In genomic region chr2:9211496-9211895, GRCh38 we compare ENCODE assay signal across 12 cellular contexts. TPM values are rescaled to one million over a fixed set of nuclear protein-coding genes. Genes with fewer than 3 reads are reported as not detected.
DNase-seq lines count a peak whose midpoint lies in the region; ATAC-seq, FAIRE-seq and TF ChIP-seq lines count a peak whose summit lies in the region.
"Had no signal": no experiment of that assay in that cellular context is flagged by ENCODE, and none has a peak within 500 bp of the region (broad histone marks: within the 10 kb centered on the region; RNA-seq: fewer than 3 reads in every experiment).

No MANE protein-coding gene starts in this region.

- peaks cover 48% of the 10 kb centered on the region for H3K4me1 ChIP-seq in GM23248 (ENCODE audit: insufficient read depth)
- H3K4me1 ChIP-seq in keratinocyte (ENCODE audit: control insufficient read depth, extremely low read depth, insufficient read depth, low read length): peaks cover 30% of the 10 kb centered on the region
- H3K4me1 ChIP-seq in spleen: peaks cover 5 to 14% (median 12%) of the 10 kb centered on the region in 6 donors

- H3F3A ChIP-seq in GM23248 (ENCODE audit: insufficient read depth): peaks cover 9% of the 10 kb centered on the region

- H3K4me2 ChIP-seq in GM23248 (ENCODE audit: unreplicated experiment): peak overlapping the region; percentile 23
- peak overlapping the region; percentile 47 for H3K4me2 ChIP-seq in keratinocyte (ENCODE audit: control insufficient read depth, extremely low read depth, insufficient read depth, low read depth, low read length)

- DNase-seq in GM23248 (peak; percentile 57), cardiac fibroblast (ENCODE audit: low read depth in 2 of 2) (peak; percentile 62 to 76), keratinocyte (ENCODE audit: low read depth, low spot score) (no peak), spleen (peak; percentile 21), NCI-H2029 (lab: John Stamatoyannopoulos, UW) (no peak), NCI-H1417 treated with DMSO at 0.1 percent for 48 hours (lab: John Stamatoyannopoulos, UW) (no peak), NCI-H526 treated with DMSO at 0.1 percent for 48 hours (lab: John Stamatoyannopoulos, UW) (no peak)
- DNase-seq: activated T-cell treated with anti-CD3 and anti-CD28 coated beads, Interleukin-2, amount 50 U/mL, for 72 hours; C1 segment of cervical spinal cord; SW 1271 had no signal

- TF ChIP-seq CTCF in cardiac fibroblast (IDR thresholded peaks at IDR 0.05; ENCODE audit: low read depth, low read length): no peak
- no peak for TF ChIP-seq CTCF in keratinocyte (optimal IDR thresholded peaks at IDR 0.05 in 1 of 3, IDR thresholded peaks at IDR 0.05 in 1 of 3, conservative IDR thresholded peaks at IDR 0.05 in 1 of 3; ENCODE audit: extremely low read depth in 1 of 3, insufficient read depth in 2 of 3, low read length in 3 of 3)
- TF ChIP-seq CTCF in spleen (IDR thresholded peaks at IDR 0.05 in 8 of 11, conservative IDR thresholded peaks at IDR 0.05 in 3 of 11): no peak

- intact Hi-C loops in spleen (cut with DNase I; ENCODE audit: low total_unique reads): no loop called here

- no peak for ATAC-seq in HG02852 (IDR thresholded peaks at IDR 0.05; ENCODE audit: unreplicated experiment)
- ATAC-seq: activated T-cell treated with anti-CD3 and anti-CD28 coated beads, Interleukin-2, amount 50 U/mL, for 72 hours; HepG2 had no signal

- H3K9ac ChIP-seq in GM23248 (peak overlapping the region; percentile 63), keratinocyte (ENCODE audit: control insufficient read depth, extremely low read depth, insufficient read depth, low read length) (no peak overlapping the region)

- no peak for FAIRE-seq in keratinocyte (lab: Jason Lieb, UNC)
- FAIRE-seq: HepG2 had no signal

- WGBS in GM23248 (ENCODE audit: low coverage in 1 of 2, low lambda C conversion rate in 2 of 2, missing lambda C conversion rate in 2 of 2), 2 experiments: 17 to 22% methylated on average over 4 of the region's 4 CpGs
- WGBS in spleen, 5 donors: 65 to 82% (median 79%) methylated on average over 4 of the region's 4 CpGs

- dilution Hi-C loops in keratinocyte (cut with MboI; ENCODE audit: extremely low pct_ligation_motif_present, low sequenced_read_pairs): no loop called here

- H3K36me3 ChIP-seq in GM23248 (ENCODE audit: low read depth) (no peaks in the 10 kb centered on the region), keratinocyte (ENCODE audit: control insufficient read depth in 2 of 2, extremely low read depth in 1 of 2, insufficient read depth in 2 of 2, low read length in 2 of 2) (peaks cover 3 to 16% of the 10 kb centered on the region in 2 experiments), spleen (no peaks in the 10 kb centered on the region)

- peak overlapping the region; percentile 67 for H3K27ac ChIP-seq in GM23248
- H3K27ac ChIP-seq in keratinocyte (ENCODE audit: control insufficient read depth, insufficient read depth, low read length): no peak overlapping the region
- H3K27ac ChIP-seq in spleen: no peak overlapping the region

- no peak for TF ChIP-seq POLR2A in spleen (IDR thresholded peaks at IDR 0.05)

- peaks cover 94% of the 10 kb centered on the region for H3K79me2 ChIP-seq in GM23248 (ENCODE audit: insufficient read depth)
- peaks cover 93% of the 10 kb centered on the region for H3K79me2 ChIP-seq in keratinocyte (ENCODE audit: control insufficient read depth, insufficient read depth, low read length)

- H2AFZ ChIP-seq in GM23248: no peak overlapping the region
- no peak overlapping the region for H2AFZ ChIP-seq in keratinocyte (ENCODE audit: control insufficient read depth, low read length)

- H3K9me2 ChIP-seq in GM23248 (ENCODE audit: insufficient read depth): no peaks in the 10 kb centered on the region

- H3K4me3 ChIP-seq in GM23248 (no peak overlapping the region), cardiac fibroblast (replicated peaks in 1 of 2; ENCODE audit: low read depth in 2 of 2, low read length in 2 of 2) (no peak overlapping the region), keratinocyte (ENCODE audit: control insufficient read depth in 2 of 3, extremely low read depth in 1 of 3, insufficient read depth in 2 of 3, low read depth in 1 of 3, low read length in 3 of 3) (peak overlapping the region in 1 of 3 experiments; percentile 14), spleen (no peak overlapping the region)

- peaks cover 8% of the 10 kb centered on the region for H3K9me1 ChIP-seq in keratinocyte (ENCODE audit: control insufficient read depth, extremely low read depth, insufficient read depth, low read length)

- H3K27me3 ChIP-seq in GM23248 (replicated peaks; ENCODE audit: insufficient read depth): no peaks in the 10 kb centered on the region
- H3K27me3 ChIP-seq in keratinocyte (ENCODE audit: control insufficient read depth, extremely low read depth, insufficient read depth, low read length): no peaks in the 10 kb centered on the region
- H3K27me3 ChIP-seq in spleen (replicated peaks in 1 of 7): peaks cover 9 to 87% (median 57%) of the 10 kb centered on the region in 7 donors

- H3K9me3 ChIP-seq in GM23248 (ENCODE audit: low read depth) (no peaks in the 10 kb centered on the region), keratinocyte (ENCODE audit: control insufficient read depth, low read depth, low read length) (no peaks in the 10 kb centered on the region), spleen (no peaks in the 10 kb centered on the region)

- H4K20me1 ChIP-seq in GM23248 (ENCODE audit: insufficient read depth) (no peaks in the 10 kb centered on the region), keratinocyte (ENCODE audit: control insufficient read depth, extremely low read depth, insufficient read depth, low read length) (peaks cover 5% of the 10 kb centered on the region)

- in situ Hi-C loops in GM23248 (cut with MboI): no loop called here

RNA-seq across cellular contexts. Expression of gene ASAP2, which starts 4.9 kb away (rescaled TPM):
- 49.6 and 54.1 TPM in 2 replicates for total RNA-seq in GM23248 (2014; rRNA removed; shearing (Covaris generic))
- polyA plus RNA-seq in GM23248 (2016; fragmentation: Nextera tagmentation; extraction: Ambion mirVana) (8.8 and 10.9 TPM in 2 replicates), keratinocyte (30.7 to 59.6 TPM (median 54.2 TPM) in 3 replicates), spleen (1 to 10 TPM in 2 of 3 donors, under 1 TPM in 1; 0.93 to 1.6 (median 1.3) TPM)
- 44.6 TPM for polyA plus RNA-seq in keratinocyte (2011; ENCODE audit: low read depth)
- polyA plus RNA-seq in keratinocyte (2011; cell fraction: cytosol; rRNA removed): 37.2 and 58.2 TPM in 2 replicates
- 62.7 and 72.9 TPM in 2 replicates for polyA plus RNA-seq in keratinocyte (2011; cell fraction: nucleus; rRNA removed)
- 21.4 and 42.3 TPM in 2 replicates for polyA plus RNA-seq in keratinocyte (2012; ENCODE audit: low replicate concordance)
- 32.0 to 96.8 TPM (median 59.0 TPM) in 3 replicates for polyA minus RNA-seq in keratinocyte
- 34.7 TPM for polyA minus RNA-seq in keratinocyte (2011; cell fraction: cytosol; rRNA and poly(A)+ RNA removed)
- 47.7 and 89.0 TPM in 2 replicates for polyA minus RNA-seq in keratinocyte (2011; cell fraction: nucleus; rRNA and poly(A)+ RNA removed)
- 1 to 10 TPM; 1.4 to 3.0 (median 2.7) TPM for total RNA-seq in spleen

Comparison
In these comparisons a context has a peak if more than half of its experiments do, and no peak if none do; other contexts are left out.
1. DNase-seq: peak in GM23248 (single experiment), cardiac fibroblast (2 of 2) and spleen (single experiment); none in keratinocyte (single experiment), NCI-H2029 (single experiment), NCI-H1417 treated with DMSO at 0.1 percent for 48 hours (single experiment) and NCI-H526 treated with DMSO at 0.1 percent for 48 hours (single experiment).